In genomic region chr14:99587463-99588278, GRCh38 we compare ENCODE assay signal across 1 cellular context.
TF ChIP-seq lines count a peak whose summit lies in the region.

No MANE protein-coding gene starts in this region.

TF ChIP-seq in WTC11, 78 proteins besides CTCF, POLR2A, EP300 and RAD21 (continued from another document):
- TF ChIP-seq ATF3 (CRISPR knock-in tag; conservative IDR thresholded peaks at IDR 0.05) (no peak), KAT7 (CRISPR knock-in tag; IDR thresholded peaks at IDR 0.05; ENCODE audit: borderline replicate concordance) (no peak), NR3C1 (CRISPR knock-in tag; conservative IDR thresholded peaks at IDR 0.05; ENCODE audit: low read depth) (no peak), FOXP1 (CRISPR knock-in tag; IDR thresholded peaks at IDR 0.05; ENCODE audit: borderline replicate concordance) (no peak), TP53 (CRISPR knock-in tag; IDR thresholded peaks at IDR 0.05) (no peak), SMAD3 (CRISPR knock-in tag; IDR thresholded peaks at IDR 0.05; ENCODE audit: borderline replicate concordance) (no peak), ATF2 (CRISPR knock-in tag; IDR thresholded peaks at IDR 0.05; ENCODE audit: borderline replicate concordance, low read depth) (no peak), ZBTB43 (CRISPR knock-in tag; IDR thresholded peaks at IDR 0.05) (no peak), FOXJ3 (CRISPR knock-in tag; IDR thresholded peaks at IDR 0.05; ENCODE audit: borderline replicate concordance) (no peak)
TF ChIP-seq in WTC11: peak in this region for 0.
